ENCODE assay signal across 31 cellular contexts in the genomic region with DNA sequence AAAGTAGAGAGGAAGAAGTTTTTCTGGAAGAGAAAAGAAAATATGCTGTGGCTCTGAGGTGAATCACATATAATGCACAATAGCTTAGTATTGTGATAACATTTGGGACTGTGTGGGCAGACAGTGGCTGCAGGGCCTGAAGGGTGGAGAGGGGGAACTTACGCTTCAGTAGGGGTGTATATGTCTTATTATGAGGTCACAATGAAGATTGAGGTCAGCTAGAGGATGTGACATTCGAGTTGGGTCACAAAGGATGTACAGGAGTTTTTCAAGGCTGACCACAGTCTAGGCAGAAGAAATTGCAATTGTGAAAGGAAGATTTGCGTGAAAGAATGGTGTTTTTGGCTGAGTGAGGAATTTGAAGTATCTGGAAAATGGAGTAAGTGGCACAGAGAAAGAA.
DNase-seq lines count a peak whose midpoint lies in the region; ATAC-seq and TF ChIP-seq lines count a peak whose summit lies in the region.
"Had no signal": no experiment of that assay in that cellular context is flagged by ENCODE, and none has a peak within 500 bp of the region (broad histone marks: within the 10 kb centered on the region; RNA-seq: fewer than 3 reads in every experiment).

No MANE protein-coding gene starts in this region.

- H2BK120ac ChIP-seq in IMR-90 (ENCODE audit: low read depth, low read length) = no peak overlapping the region

- H3K4me3 ChIP-seq in IMR-90 (ENCODE audit: insufficient read depth, low read depth, low read length) = no peak overlapping the region
- H3K4me3 ChIP-seq: cardiac muscle cell, upper lobe of left lung had no signal

- no peak overlapping the region for H3K4me2 ChIP-seq in IMR-90 (ENCODE audit: low read depth, low read length)

- H3K27ac Mint-ChIP-seq in central memory CD8-positive, alpha-beta T cell (ENCODE audit: low read depth) = no peak overlapping the region
- H3K27ac Mint-ChIP-seq in natural killer cell treated with Interleukin-12 subunit alpha and Interleukin-12 subunit beta and Interleukin-15 and Interleukin-18, amount 100 ng/mL, for 72 hours = peak overlapping the region; percentile 77 to 92
- H3K27ac Mint-ChIP-seq: activated naive CD4-positive, alpha-beta T cell treated with anti-CD3 and anti-CD28 coated beads for 36 hours; HFFc6; mesothelial cell of epicardium had no signal

- H2BK5ac ChIP-seq in IMR-90 (ENCODE audit: low read depth, low read length, poor library complexity, severe bottlenecking) = no peak overlapping the region

- no peak overlapping the region for H2BK20ac ChIP-seq in IMR-90 (ENCODE audit: low read depth, low read length)

- no peak overlapping the region for H2AK9ac ChIP-seq in IMR-90 (replicated peaks; ENCODE audit: low read depth, low read length, poor library complexity)

- H3K4me1 ChIP-seq in IMR-90 (ENCODE audit: control insufficient read depth, insufficient read depth, low read length) = peaks cover 9% of the 10 kb centered on the region

- H2AK5ac ChIP-seq in IMR-90 (ENCODE audit: low read depth, low read length) = no peak overlapping the region

- no peak for TF ChIP-seq CTCF in IMR-90 (conservative IDR thresholded peaks at IDR 0.05; ENCODE audit: low read depth, low read length)

- CTCF ChIA-PET in IMR-90 (lab: Yijun Ruan, JAX) = interaction anchor here (0.6 kb wide), 1 partner anchor 573 kb away, joined by 3 read pairs; no protein-coding TSS in a partner anchor

- no peak overlapping the region for H3K9ac ChIP-seq in IMR-90 (ENCODE audit: low read depth, low read length)

- no peak overlapping the region for H4K5ac ChIP-seq in IMR-90 (ENCODE audit: low read depth, low read length)

- no peak overlapping the region; the same call in 1 of the 2 replicates for H3K18ac ChIP-seq in IMR-90 (ENCODE audit: low read depth, low read length)

- H4K8ac ChIP-seq in IMR-90 (ENCODE audit: low read depth in 2 of 2, low read length in 2 of 2) = no peak overlapping the region

- H4K91ac ChIP-seq in IMR-90 (ENCODE audit: insufficient read depth, low read depth, low read length) = 0 out of 2 replicates have a peak overlapping the region, but pooled peaks have one; percentile 28

- in situ Hi-C loops in IMR-90 (cut with MboI; ENCODE audit: low sequenced_read_pairs) = no loop called here

- H3K23ac ChIP-seq in IMR-90 (ENCODE audit: low read depth, low read length) = no peak overlapping the region

- TF ChIP-seq POLR2A in IMR-90 (IDR thresholded peaks at IDR 0.05; ENCODE audit: low read depth, low read length) = no peak

- no peaks in the 10 kb centered on the region for H3K27me3 Mint-ChIP-seq in central memory CD8-positive, alpha-beta T cell
- H3K27me3 Mint-ChIP-seq in natural killer cell treated with Interleukin-12 subunit alpha and Interleukin-12 subunit beta and Interleukin-15 and Interleukin-18, amount 100 ng/mL, for 72 hours = no peaks in the 10 kb centered on the region
- H3K27me3 Mint-ChIP-seq: naive B cell had no signal

- H3K4me3 Mint-ChIP-seq in central memory CD8-positive, alpha-beta T cell = no peak overlapping the region
- H3K4me3 Mint-ChIP-seq in natural killer cell treated with Interleukin-12 subunit alpha and Interleukin-12 subunit beta and Interleukin-15 and Interleukin-18, amount 100 ng/mL, for 72 hours = peak overlapping the region; percentile 67
- H3K4me3 Mint-ChIP-seq: activated naive CD4-positive, alpha-beta T cell treated with anti-CD3 and anti-CD28 coated beads for 36 hours; HFFc6; mesothelial cell of epicardium; naive B cell had no signal

- H3K4me1 Mint-ChIP-seq in central memory CD8-positive, alpha-beta T cell = peaks cover 13% of the 10 kb centered on the region
- peaks cover 28 to 53% of the 10 kb centered on the region in 2 donors for H3K4me1 Mint-ChIP-seq in natural killer cell treated with Interleukin-12 subunit alpha and Interleukin-12 subunit beta and Interleukin-15 and Interleukin-18, amount 100 ng/mL, for 72 hours (ENCODE audit: low read depth in 2 of 2)

- H2AFZ ChIP-seq in IMR-90 (replicated peaks; ENCODE audit: low read length, poor library complexity) = no peak overlapping the region

- H3K56ac ChIP-seq in IMR-90 (ENCODE audit: extremely low read depth, insufficient read depth, low read length) = no peak overlapping the region

- ATAC-seq in IMR-90 (ENCODE audit: low read depth) (no peak; the same call in 1 of the 2 replicates), HG03571 (IDR thresholded peaks at IDR 0.05; ENCODE audit: unreplicated experiment) (no peak), HG02840 (IDR thresholded peaks at IDR 0.05; ENCODE audit: low FRiP score, unreplicated experiment) (no peak), GM21367 (IDR thresholded peaks at IDR 0.05; ENCODE audit: unreplicated experiment) (no peak)
- peak; percentile 67 for ATAC-seq in central memory CD8-positive, alpha-beta T cell (replicated peaks; ENCODE audit: extremely low read depth, poor library complexity, severe bottlenecking)
- peak; percentile 97 for ATAC-seq in natural killer cell treated with Interleukin-12 subunit alpha and Interleukin-12 subunit beta and Interleukin-15 and Interleukin-18, amount 100 ng/mL, for 72 hours
- ATAC-seq: HepG2, left ventricle myocardium superior, PC-3 had no signal

- POLR2A ChIA-PET in IMR-90 (lab: Charles Lee; ENCODE audit: unreplicated experiment) = no interaction called here

- intact Hi-C loops in IMR-90 (cut with micrococcal nuclease) = no loop called here

- H3K36me3 Mint-ChIP-seq in central memory CD8-positive, alpha-beta T cell (ENCODE audit: insufficient read depth) = peaks cover 2% of the 10 kb centered on the region
- no peaks in the 10 kb centered on the region for H3K36me3 Mint-ChIP-seq in natural killer cell treated with Interleukin-12 subunit alpha and Interleukin-12 subunit beta and Interleukin-15 and Interleukin-18, amount 100 ng/mL, for 72 hours
- H3K36me3 Mint-ChIP-seq: mesothelial cell of epicardium, naive B cell had no signal

- dilution Hi-C loops in IMR-90 (cut with HindIII; ENCODE audit: low sequenced_read_pairs, unreplicated experiment) = no loop called here

- no peak overlapping the region for H2BK15ac ChIP-seq in IMR-90 (ENCODE audit: low read depth, low read length)

- no peaks in the 10 kb centered on the region for H3K27me3 ChIP-seq in IMR-90 (ENCODE audit: control insufficient read depth, insufficient read depth, low read length)
- H3K27me3 ChIP-seq: cardiac muscle cell, upper lobe of left lung had no signal

- peaks cover 38 to 66% of the 10 kb centered on the region in 2 experiments for H3K79me1 ChIP-seq in IMR-90 (ENCODE audit: low read depth in 1 of 2, low read length in 2 of 2)

- 82 to 100% methylated on average over 1 to 2 of the region's 3 CpGs for WGBS in IMR-90 (ENCODE audit: extremely low coverage in 2 of 2, insufficient read length in 1 of 2), 2 experiments

- BruUV-seq in IMR-90 (replicated peaks; lab: Mats Ljungman, UMichigan) = no TSS peak

- no peaks in the 10 kb centered on the region for H3K9me3 Mint-ChIP-seq in central memory CD8-positive, alpha-beta T cell
- peaks cover 3% of the 10 kb centered on the region for H3K9me3 Mint-ChIP-seq in natural killer cell treated with Interleukin-12 subunit alpha and Interleukin-12 subunit beta and Interleukin-15 and Interleukin-18, amount 100 ng/mL, for 72 hours
- H3K9me3 Mint-ChIP-seq: activated naive CD4-positive, alpha-beta T cell treated with anti-CD3 and anti-CD28 coated beads for 36 hours; HFFc6; naive B cell had no signal

- DNase-seq in CD1c-positive myeloid dendritic cell (ENCODE audit: extremely low spot score) (peak; percentile 22), IMR-90 (peak; percentile 13), H4 (ENCODE audit: low spot score) (no peak)
- no peak for DNase-seq in central memory CD8-positive, alpha-beta T cell (ENCODE audit: low spot score in 2 of 2)
- peak; percentile 73 for DNase-seq in natural killer cell treated with Interleukin-12 subunit alpha and Interleukin-12 subunit beta and Interleukin-15 and Interleukin-18, amount 100 ng/mL, for 72 hours (ENCODE audit: low spot score)
- DNase-seq: activated CD4-positive, alpha-beta T cell treated with anti-CD3 and anti-CD28 coated beads, Interleukin-2, amount 50 U/mL, for 1 hour; activated naive CD4-positive, alpha-beta T cell treated with anti-CD3 and anti-CD28 coated beads for 36 hours; amygdala; C1 segment of cervical spinal cord; Calu3; HFFc6; islet precursor cell; Kasumi-1; left ventricle myocardium superior; naive B cell; NCI-H1694; NCI-H526; NK-92 treated with Interleukin-12 subunit alpha and Interleukin-12 subunit beta, amount 100 ng/mL, for 24 hours; PC-3; Right ventricle myocardium superior; stimulated activated CD4-positive, alpha-beta T cell treated with anti-CD3 and anti-CD28 coated beads, Interleukin-2, amount 100 ng/mL, for 24 hours; substantia nigra; SW 1271; T-helper 9 cell; upper lobe of left lung had no signal

- TF ChIP-seq RAD21 in IMR-90 (IDR thresholded peaks at IDR 0.05; ENCODE audit: low read length) = no peak

- H3K4ac ChIP-seq in IMR-90 (ENCODE audit: low read depth, low read length) = peak overlapping the region; percentile 25; the same call in 1 of the 2 replicates

- H3K14ac ChIP-seq in IMR-90 (replicated peaks; ENCODE audit: low read depth, low read length) = peak overlapping the region; percentile 47; the same call in 1 of the 2 replicates

- peaks cover 16% of the 10 kb centered on the region for H3K9me1 ChIP-seq in IMR-90 (ENCODE audit: insufficient read depth, low read length)

- H4K20me1 ChIP-seq in IMR-90 (ENCODE audit: insufficient read depth, low read length) = peaks cover 22% of the 10 kb centered on the region; the same call in 1 of the 2 replicates

- no peak overlapping the region for H3K27ac ChIP-seq in IMR-90 (ENCODE audit: insufficient read depth, low read length)
- H3K27ac ChIP-seq: cardiac muscle cell, upper lobe of left lung had no signal

- H3K36me3 ChIP-seq in IMR-90 (ENCODE audit: control insufficient read depth, insufficient read depth, low read length) = no peaks in the 10 kb centered on the region
- H3K36me3 ChIP-seq: cardiac muscle cell, upper lobe of left lung had no signal

- H3K9me3 ChIP-seq in IMR-90 (ENCODE audit: control insufficient read depth, insufficient read depth, low read length) = no peaks in the 10 kb centered on the region
- H3K9me3 ChIP-seq: upper lobe of left lung had no signal

TF ChIP-seq in IMR-90, 13 proteins besides CTCF, POLR2A, EP300 and RAD21:
- no peak for TF ChIP-seq BHLHE40 (IDR thresholded peaks at IDR 0.05; ENCODE audit: low read depth, low read length)

Comparison
In these comparisons a context has a peak if more than half of its experiments do, and no peak if none do; other contexts are left out.
1. DNase-seq: peak in CD1c-positive myeloid dendritic cell (single experiment), IMR-90 (single experiment) and natural killer cell treated with Interleukin-12 subunit alpha and Interleukin-12 subunit beta and Interleukin-15 and Interleukin-18, amount 100 ng/mL, for 72 hours (single experiment); none in central memory CD8-positive, alpha-beta T cell (0 of 2) and H4 (single experiment).
2. ATAC-seq: peak in central memory CD8-positive, alpha-beta T cell (single experiment) and natural killer cell treated with Interleukin-12 subunit alpha and Interleukin-12 subunit beta and Interleukin-15 and Interleukin-18, amount 100 ng/mL, for 72 hours (2 of 2); none in IMR-90 (single experiment), HG03571 (single experiment), HG02840 (single experiment) and GM21367 (single experiment).